ENCODE assay signal across 12 cellular contexts in the genomic region with DNA sequence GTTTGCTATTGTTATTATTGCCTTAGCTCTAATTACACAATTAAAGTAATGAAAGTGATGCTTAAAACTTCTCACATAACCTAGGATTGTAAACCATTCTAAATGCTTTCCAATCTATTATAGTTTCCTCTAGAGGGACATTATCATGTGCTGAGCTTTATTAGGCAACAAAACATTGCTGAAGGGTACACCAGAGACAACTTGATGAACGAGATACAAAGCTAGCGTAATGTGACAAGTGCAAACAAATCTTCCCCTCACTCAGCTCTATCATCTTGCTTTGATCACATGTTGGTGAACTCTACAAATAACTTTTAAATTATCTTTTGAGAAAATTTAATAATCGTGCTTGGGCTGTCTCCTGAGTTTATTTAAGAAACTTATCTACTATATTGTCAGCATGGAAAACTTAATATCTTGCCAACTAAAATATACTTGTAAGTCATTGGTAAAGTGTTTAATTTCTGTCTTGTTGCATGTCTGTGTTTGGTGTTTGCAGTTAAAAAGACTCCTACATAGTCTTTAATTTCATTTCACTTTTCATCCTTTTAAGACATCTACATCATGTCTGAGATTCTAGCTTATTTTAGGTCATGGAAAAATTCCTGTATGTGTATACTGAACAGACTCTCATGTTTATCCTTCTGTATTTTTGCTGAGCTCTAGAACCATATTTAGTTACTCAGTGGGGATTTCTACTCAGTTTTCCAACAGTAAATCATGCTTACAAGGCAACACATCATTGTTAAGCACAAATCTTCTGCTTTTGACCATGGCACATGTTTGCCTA.
"Had no signal": no experiment of that assay in that cellular context is flagged by ENCODE, and none has a peak within 500 bp of the region (broad histone marks: within the 10 kb centered on the region; RNA-seq: fewer than 3 reads in every experiment).

No MANE protein-coding gene starts in this region.

- DNase-seq: activated CD4-positive, alpha-beta T cell treated with anti-CD3 and anti-CD28 coated beads for 1 hour; activated CD4-positive, alpha-beta T cell treated with anti-CD3 and anti-CD28 coated beads, Interleukin-2, amount 50 U/mL, for 48 hours; activated naive CD4-positive, alpha-beta T cell treated with anti-CD3 and anti-CD28 coated beads for 36 hours; foreskin keratinocyte; islet precursor cell; nucleus accumbens; right cardiac atrium; upper lobe of right lung had no signal

- H3K27me3 ChIP-seq: foreskin keratinocyte, suprapubic skin, upper lobe of right lung had no signal

- H3K4me1 ChIP-seq: foreskin keratinocyte, suprapubic skin, upper lobe of right lung had no signal

- H3K4me3 ChIP-seq: suprapubic skin, upper lobe of right lung had no signal

- H3K27ac ChIP-seq: foreskin keratinocyte, suprapubic skin, upper lobe of right lung had no signal

- H3K36me3 ChIP-seq: suprapubic skin, upper lobe of right lung had no signal

- FAIRE-seq: astrocyte, bronchial epithelial cell, endothelial cell of umbilical vein had no signal

- H3K9me3 ChIP-seq: suprapubic skin, upper lobe of right lung had no signal
